1 cellular context compared by ENCODE assay signal in the genomic region with DNA sequence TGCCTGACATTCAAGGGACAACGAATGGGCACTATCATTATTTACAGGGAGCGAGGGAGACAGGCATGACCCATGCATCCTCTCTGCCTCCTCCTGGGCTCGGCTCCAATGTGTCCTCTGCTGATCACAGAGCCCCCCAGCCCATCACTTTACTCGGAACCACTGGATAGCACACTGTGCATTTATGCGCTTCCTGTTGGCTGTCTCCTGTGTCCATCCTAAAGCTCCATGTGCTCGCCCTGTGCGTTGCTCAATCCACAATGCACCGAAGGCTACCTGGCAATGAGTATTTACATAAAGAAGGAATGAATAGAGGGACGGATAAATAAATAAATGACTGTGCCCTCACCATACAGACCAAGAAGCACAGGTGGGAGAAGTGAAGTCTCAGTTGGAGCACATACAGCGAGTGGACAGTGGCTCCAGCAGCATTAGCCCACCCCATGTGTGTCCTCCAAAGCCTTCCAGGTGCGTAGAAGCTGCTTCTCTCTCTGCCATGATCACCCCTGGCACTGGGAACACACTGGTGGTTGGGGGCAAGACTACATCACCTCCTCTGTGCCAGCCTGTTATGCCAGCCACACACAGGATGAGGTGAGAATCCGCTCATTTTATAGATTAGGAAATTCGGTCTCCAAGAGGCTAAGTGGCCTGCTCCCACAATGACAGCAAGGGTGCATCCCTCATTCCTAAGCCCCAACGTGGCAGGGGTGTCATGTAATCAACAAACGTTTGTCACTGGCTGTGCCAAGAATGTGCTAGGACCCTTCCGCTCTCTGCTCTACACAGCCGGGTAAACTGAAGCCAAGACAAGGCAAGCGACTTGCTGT.
A peak's percentile ranks its signal among the peaks of the same experiment; 100 is the strongest.
TF ChIP-seq lines count a peak whose summit lies in the region.

No MANE protein-coding gene starts in this region.

TF ChIP-seq in HepG2, 621 proteins besides CTCF, POLR2A, EP300 and RAD21 (continued from another document and continues in another):
- TF ChIP-seq ZBTB40 (IDR thresholded peaks at IDR 0.05) (no peak), ZBTB40 (CRISPR knock-in tag; IDR thresholded peaks at IDR 0.05) (0 out of 2 replicates have a peak, but pooled peaks have one; percentile 4), ZNF431 (CRISPR knock-in tag; IDR thresholded peaks at IDR 0.05; ENCODE audit: borderline replicate concordance, low read depth) (no peak), ZNF296 (CRISPR knock-in tag; conservative IDR thresholded peaks at IDR 0.05) (0 out of 2 replicates have a peak, but pooled peaks have one; percentile 49), KMT2A (CRISPR knock-in tag; IDR thresholded peaks at IDR 0.05) (no peak; the same call in 1 of the 2 replicates), ZNF138 (CRISPR knock-in tag; IDR thresholded peaks at IDR 0.05; ENCODE audit: low read depth) (peak; percentile 50; the same call in 1 of the 2 replicates), FOXA3 (CRISPR knock-in tag; IDR thresholded peaks at IDR 0.05) (0 out of 2 replicates have a peak, but pooled peaks have one; percentile 28), JUN (CRISPR knock-in tag; IDR thresholded peaks at IDR 0.05) (no peak), NBN (conservative IDR thresholded peaks at IDR 0.05) (no peak), MED8 (CRISPR knock-in tag; IDR thresholded peaks at IDR 0.05; ENCODE audit: insufficient replicate concordance) (no peak), HDAC2 (CRISPR knock-in tag; IDR thresholded peaks at IDR 0.05) (peak; percentile 29; the same call in 1 of the 2 replicates), DDIT3 (CRISPR knock-in tag; IDR thresholded peaks at IDR 0.05) (no peak), ETV6 (CRISPR knock-in tag; conservative IDR thresholded peaks at IDR 0.05) (no peak), CEBPG (CRISPR knock-in tag; IDR thresholded peaks at IDR 0.05) (peak; percentile 92), ZNF710 (CRISPR knock-in tag; IDR thresholded peaks at IDR 0.05; ENCODE audit: borderline replicate concordance) (peak; percentile 69; the same call in 1 of the 2 replicates), HHEX (CRISPR knock-in tag; IDR thresholded peaks at IDR 0.05) (no peak), MYC (CRISPR knock-in tag; IDR thresholded peaks at IDR 0.05; ENCODE audit: borderline replicate concordance) (peak; percentile 34; the same call in 1 of the 2 replicates), FOXA1 (IDR thresholded peaks at IDR 0.05) (no peak), FOXA1 (CRISPR knock-in tag; IDR thresholded peaks at IDR 0.05) (0 out of 2 replicates have a peak, but pooled peaks have one; percentile 12), ZNF318 (CRISPR knock-in tag; IDR thresholded peaks at IDR 0.05) (no peak), ZNF788 (CRISPR knock-in tag; IDR thresholded peaks at IDR 0.05; ENCODE audit: borderline replicate concordance) (0 out of 2 replicates have a peak, but pooled peaks have one; percentile 35), ZNF24 (IDR thresholded peaks at IDR 0.05) (no peak), FLYWCH1 (CRISPR knock-in tag; IDR thresholded peaks at IDR 0.05) (no peak), ZNF800 (CRISPR knock-in tag; IDR thresholded peaks at IDR 0.05) (peak; percentile 75; the same call in 1 of the 2 replicates), ZNF205 (CRISPR knock-in tag; IDR thresholded peaks at IDR 0.05) (no peak), ZNF232 (CRISPR knock-in tag; IDR thresholded peaks at IDR 0.05; ENCODE audit: borderline replicate concordance) (peak; percentile 31; the same call in 1 of the 2 replicates), HMG20B (CRISPR knock-in tag; conservative IDR thresholded peaks at IDR 0.05) (no peak), ZNF766 (CRISPR knock-in tag; IDR thresholded peaks at IDR 0.05; ENCODE audit: borderline replicate concordance) (no peak; the same call in 1 of the 2 replicates), EED (CRISPR knock-in tag; IDR thresholded peaks at IDR 0.05) (peak; percentile 69)
- TF ChIP-seq, protein P1, sequence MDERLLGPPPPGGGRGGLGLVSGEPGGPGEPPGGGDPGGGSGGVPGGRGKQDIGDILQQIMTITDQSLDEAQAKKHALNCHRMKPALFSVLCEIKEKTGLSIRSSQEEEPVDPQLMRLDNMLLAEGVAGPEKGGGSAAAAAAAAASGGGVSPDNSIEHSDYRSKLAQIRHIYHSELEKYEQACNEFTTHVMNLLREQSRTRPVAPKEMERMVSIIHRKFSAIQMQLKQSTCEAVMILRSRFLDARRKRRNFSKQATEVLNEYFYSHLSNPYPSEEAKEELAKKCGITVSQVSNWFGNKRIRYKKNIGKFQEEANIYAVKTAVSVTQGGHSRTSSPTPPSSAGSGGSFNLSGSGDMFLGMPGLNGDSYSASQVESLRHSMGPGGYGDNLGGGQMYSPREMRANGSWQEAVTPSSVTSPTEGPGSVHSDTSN (CRISPR knock-in tag; IDR thresholded peaks at IDR 0.05) = 0 out of 2 replicates have a peak, but pooled peaks have one; percentile 61
